ENCODE assay signal across 27 cellular contexts in genomic region chrX:130893356-130894085, GRCh38. TPM values are rescaled to one million over a fixed set of nuclear protein-coding genes. Genes with fewer than 3 reads are reported as not detected.
DNase-seq lines count a peak whose midpoint lies in the region; FAIRE-seq and TF ChIP-seq lines count a peak whose summit lies in the region.
"Had no signal": no experiment of that assay in that cellular context is flagged by ENCODE, and none has a peak within 500 bp of the region (broad histone marks: within the 10 kb centered on the region; RNA-seq: fewer than 3 reads in every experiment).

No MANE protein-coding gene starts in this region.

- H3K27ac Mint-ChIP-seq in brain, result peak overlapping the region in 3 of 5 experiments; percentile 23 to 46 (median 24)
- peak overlapping the region; percentile 3 for H3K27ac Mint-ChIP-seq in neural crest cell (ENCODE audit: unreplicated experiment)
- H3K27ac Mint-ChIP-seq in activated naive CD4-positive, alpha-beta T cell treated with anti-CD3 and anti-CD28 coated beads for 36 hours, result no peak overlapping the region
- H3K27ac Mint-ChIP-seq: activated naive CD4-positive, alpha-beta T cell treated with anti-CD3 and anti-CD28 coated beads, Interleukin-2, amount 10 ng/mL, durations not matched to agents 7 days and 5 days; IgD-negative memory B cell; stimulated activated memory B cell treated with anti-CD40 and anti-IgM and Interleukin-4, amounts not matched to agents 10 μg/mL and 1 μg/mL and 100 μg/mL, for 72 hours; T-helper 2 cell treated with Interferon-gamma antibody and Interleukin-4, amounts not matched to agents 5 μg/mL and 100 μg/mL, for 36 hours had no signal

- H2AFZ ChIP-seq in PC-9, result no peak overlapping the region

- H4K20me1 ChIP-seq in PC-9 (ENCODE audit: insufficient read depth), result no peaks in the 10 kb centered on the region

- H3K27me3 Mint-ChIP-seq in brain (peaks cover 3% of the 10 kb centered on the region), neural crest cell (ENCODE audit: low read depth) (no peaks in the 10 kb centered on the region)
- no peaks in the 10 kb centered on the region for H3K27me3 Mint-ChIP-seq in activated naive CD4-positive, alpha-beta T cell treated with anti-CD3 and anti-CD28 coated beads for 36 hours (ENCODE audit: low read depth)
- H3K27me3 Mint-ChIP-seq: activated naive CD4-positive, alpha-beta T cell treated with anti-CD3 and anti-CD28 coated beads, Interleukin-2, amount 10 ng/mL, durations not matched to agents 7 days and 5 days; central memory CD8-positive, alpha-beta T cell; IgD-negative memory B cell; stimulated activated memory B cell treated with anti-CD40 and anti-IgM and Interleukin-4, amounts not matched to agents 10 μg/mL and 1 μg/mL and 100 μg/mL, for 72 hours had no signal

- H3K36me3 ChIP-seq in left ventricle myocardium inferior (no peaks in the 10 kb centered on the region), PC-9 (ENCODE audit: low read depth) (no peaks in the 10 kb centered on the region)
- H3K36me3 ChIP-seq: neutrophil, vagina had no signal

- no peak for TF ChIP-seq POLR2A in GM12891 (IDR thresholded peaks at IDR 0.05; ENCODE audit: low read depth, low read length)

- H3K9me3 ChIP-seq in left ventricle myocardium inferior (replicated peaks) (no peaks in the 10 kb centered on the region), PC-9 (ENCODE audit: insufficient read depth, low read depth) (no peaks in the 10 kb centered on the region)
- H3K9me3 ChIP-seq: neutrophil, testis, vagina had no signal

- H3K27me3 ChIP-seq in left ventricle myocardium inferior (ENCODE audit: low read depth) (no peaks in the 10 kb centered on the region), PC-9 (ENCODE audit: insufficient read depth, low read depth) (no peaks in the 10 kb centered on the region)
- H3K27me3 ChIP-seq: neutrophil, testis, vagina had no signal

- no peaks in the 10 kb centered on the region for H3K79me2 ChIP-seq in PC-9 (ENCODE audit: low read depth)

- H3K4me1 ChIP-seq in left ventricle myocardium inferior, result peaks cover 32% of the 10 kb centered on the region
- H3K4me1 ChIP-seq in PC-9 (replicated peaks; ENCODE audit: insufficient read depth), result no peaks in the 10 kb centered on the region
- H3K4me1 ChIP-seq: testis, vagina had no signal

- BruUV-seq in PC-9 (replicated peaks; lab: Mats Ljungman, UMichigan), result no TSS peak

- H3K9me3 Mint-ChIP-seq in brain (peaks cover 0 to 2% (median 0%) of the 10 kb centered on the region in 5 experiments), neural crest cell (no peaks in the 10 kb centered on the region)
- H3K9me3 Mint-ChIP-seq in activated naive CD4-positive, alpha-beta T cell treated with anti-CD3 and anti-CD28 coated beads for 36 hours, result no peaks in the 10 kb centered on the region
- H3K9me3 Mint-ChIP-seq: activated naive CD4-positive, alpha-beta T cell treated with anti-CD3 and anti-CD28 coated beads, Interleukin-2, amount 10 ng/mL, durations not matched to agents 7 days and 5 days; activated T-cell treated with anti-CD3 and anti-CD28 coated beads, Interleukin-2, amount 50 U/mL, for 4 hours; central memory CD8-positive, alpha-beta T cell; IgD-negative memory B cell; stimulated activated memory B cell treated with anti-CD40 and anti-IgM and Interleukin-4, amounts not matched to agents 10 μg/mL and 1 μg/mL and 100 μg/mL, for 72 hours; T-helper 2 cell treated with Interferon-gamma antibody and Interleukin-4, amounts not matched to agents 5 μg/mL and 100 μg/mL, for 36 hours had no signal

- intact Hi-C loops in left ventricle myocardium inferior (cut with micrococcal nuclease) (no loop called here), PC-9 (cut with micrococcal nuclease; ENCODE audit: unreplicated experiment) (no loop called here)
- intact Hi-C loops in activated naive CD4-positive, alpha-beta T cell treated with anti-CD3 and anti-CD28 coated beads for 36 hours (cut with micrococcal nuclease), result no loop called here

- H3K4me3 Mint-ChIP-seq in brain (no peak overlapping the region), neural crest cell (no peak overlapping the region)
- H3K4me3 Mint-ChIP-seq in activated naive CD4-positive, alpha-beta T cell treated with anti-CD3 and anti-CD28 coated beads for 36 hours, result no peak overlapping the region
- H3K4me3 Mint-ChIP-seq: activated naive CD4-positive, alpha-beta T cell treated with anti-CD3 and anti-CD28 coated beads, Interleukin-2, amount 10 ng/mL, durations not matched to agents 7 days and 5 days; activated T-cell treated with anti-CD3 and anti-CD28 coated beads, Interleukin-2, amount 50 U/mL, for 4 hours; central memory CD8-positive, alpha-beta T cell; IgD-negative memory B cell; stimulated activated memory B cell treated with anti-CD40 and anti-IgM and Interleukin-4, amounts not matched to agents 10 μg/mL and 1 μg/mL and 100 μg/mL, for 72 hours; T-helper 2 cell treated with Interferon-gamma antibody and Interleukin-4, amounts not matched to agents 5 μg/mL and 100 μg/mL, for 36 hours had no signal

- peaks cover 3% of the 10 kb centered on the region for H3K36me3 Mint-ChIP-seq in brain
- H3K36me3 Mint-ChIP-seq in neural crest cell (ENCODE audit: low read depth), result peaks cover 8% of the 10 kb centered on the region
- peaks cover 6% of the 10 kb centered on the region for H3K36me3 Mint-ChIP-seq in activated naive CD4-positive, alpha-beta T cell treated with anti-CD3 and anti-CD28 coated beads for 36 hours (ENCODE audit: low read depth)
- H3K36me3 Mint-ChIP-seq: activated naive CD4-positive, alpha-beta T cell treated with anti-CD3 and anti-CD28 coated beads, Interleukin-2, amount 10 ng/mL, durations not matched to agents 7 days and 5 days had no signal

- H3K9me2 ChIP-seq in PC-9 (ENCODE audit: insufficient read depth), result no peaks in the 10 kb centered on the region

- CTCF ChIA-PET in activated naive CD4-positive, alpha-beta T cell treated with anti-CD3 and anti-CD28 coated beads for 36 hours (lab: Charles Lee), result interaction anchor here (0.6 kb wide), 1 partner anchor 1162 kb away, joined by 3 read pairs; no protein-coding TSS in a partner anchor
- CTCF ChIA-PET in PC-9 (lab: Charles Lee), result no interaction called here

- POLR2A ChIA-PET in PC-9 (lab: Charles Lee; ENCODE audit: unreplicated experiment), result no interaction called here

- H3K4me1 Mint-ChIP-seq in brain (peaks cover 55% of the 10 kb centered on the region), neural crest cell (peaks cover 37% of the 10 kb centered on the region)
- H3K4me1 Mint-ChIP-seq in activated naive CD4-positive, alpha-beta T cell treated with anti-CD3 and anti-CD28 coated beads for 36 hours (ENCODE audit: low read depth), result peaks cover 18% of the 10 kb centered on the region
- H3K4me1 Mint-ChIP-seq: central memory CD8-positive, alpha-beta T cell; stimulated activated memory B cell treated with anti-CD40 and anti-IgM and Interleukin-4, amounts not matched to agents 10 μg/mL and 1 μg/mL and 100 μg/mL, for 72 hours had no signal

- no peaks in the 10 kb centered on the region for H3F3A ChIP-seq in PC-9 (ENCODE audit: insufficient read depth, low read depth)

- H3K27ac ChIP-seq in left ventricle myocardium inferior (replicated peaks) (peak overlapping the region; percentile 46), PC-9 (no peak overlapping the region)
- H3K27ac ChIP-seq: C4-2B, neutrophil, testis, vagina had no signal

- H3K4me3 ChIP-seq in left ventricle myocardium inferior (no peak overlapping the region), PC-9 (no peak overlapping the region)
- H3K4me3 ChIP-seq: lung, testis, vagina had no signal

- peak; percentile 5 for FAIRE-seq in GM12891 (lab: Jason Lieb, UNC)
- FAIRE-seq: islet of Langerhans had no signal

- no peak for TF ChIP-seq CTCF in brain (conservative IDR thresholded peaks at IDR 0.05)
- TF ChIP-seq CTCF in left ventricle myocardium inferior (IDR thresholded peaks at IDR 0.05; ENCODE audit: borderline replicate concordance), result no peak
- no peak for TF ChIP-seq CTCF in neural crest cell (conservative IDR thresholded peaks at IDR 0.05)
- no peak for TF ChIP-seq CTCF in PC-9 (conservative IDR thresholded peaks at IDR 0.05)

- DNase-seq in GM12891 (ENCODE audit: insufficient read length, low spot score) (no peak), left ventricle myocardium inferior (no peak), neural crest cell (ENCODE audit: low read depth, low spot score) (no peak), PC-9 (no peak), DMS 273 (lab: John Stamatoyannopoulos, UW; ENCODE audit: unreplicated experiment) (no peak), NCI-H446 (lab: John Stamatoyannopoulos, UW) (no peak)
- no peak for DNase-seq in activated naive CD4-positive, alpha-beta T cell treated with anti-CD3 and anti-CD28 coated beads for 36 hours
- DNase-seq: activated CD4-positive, alpha-beta T cell treated with anti-CD3 and anti-CD28 coated beads for 48 hours; activated naive CD4-positive, alpha-beta T cell treated with anti-CD3 and anti-CD28 coated beads, Interleukin-2, amount 10 ng/mL, durations not matched to agents 7 days and 5 days; activated T-cell treated with anti-CD3 and anti-CD28 coated beads, Interleukin-2, amount 50 U/mL, for 4 hours; amygdala; NCI-H1105 treated with DMSO at 0.1 percent for 48 hours; NCI-H2029 treated with DMSO at 0.1 percent for 48 hours; NCI-H226; NCI-H82; stimulated activated CD4-positive, alpha-beta T cell treated with anti-CD3 and anti-CD28 coated beads, Interleukin-2, amount 100 ng/mL, for 48 hours; testis had no signal

- H3K4me2 ChIP-seq in PC-9, result no peak overlapping the region

TF ChIP-seq in GM12891, 5 proteins besides CTCF, POLR2A, EP300 and RAD21:
- TF ChIP-seq POLR2AphosphoS5 (IDR thresholded peaks at IDR 0.05; ENCODE audit: low read depth, low read length) (no peak), PAX5 (IDR thresholded peaks at IDR 0.05; ENCODE audit: insufficient read depth, low read length, severe bottlenecking) (no peak), POU2F2 (IDR thresholded peaks at IDR 0.05; ENCODE audit: low read depth, low read length) (no peak), TAF1 (IDR thresholded peaks at IDR 0.05; ENCODE audit: low read depth, low read length) (no peak), SPI1 (IDR thresholded peaks at IDR 0.05; ENCODE audit: low read depth, low read length) (no peak)

RNA-seq across cellular contexts. Expression of gene ENOX2, which starts 9.5 kb away (rescaled TPM):
- 2.8 TPM for polyA plus RNA-seq in GM12891 (2012; ENCODE audit: low read depth, missing spikeins)
- 11.2 TPM for polyA plus RNA-seq in brain (ENCODE audit: insufficient read depth, low read depth, low replicate concordance)
- total RNA-seq in left ventricle myocardium inferior (14.1 TPM), neural crest cell (38.3 and 40.3 TPM in 2 replicates), PC-9 (2021) (18.4 and 21.4 TPM in 2 replicates)
- total RNA-seq in activated naive CD4-positive, alpha-beta T cell treated with anti-CD3 and anti-CD28 coated beads for 36 hours, result 1 to 10 TPM; 8.7 to 9.7 TPM
